In the genomic region with DNA sequence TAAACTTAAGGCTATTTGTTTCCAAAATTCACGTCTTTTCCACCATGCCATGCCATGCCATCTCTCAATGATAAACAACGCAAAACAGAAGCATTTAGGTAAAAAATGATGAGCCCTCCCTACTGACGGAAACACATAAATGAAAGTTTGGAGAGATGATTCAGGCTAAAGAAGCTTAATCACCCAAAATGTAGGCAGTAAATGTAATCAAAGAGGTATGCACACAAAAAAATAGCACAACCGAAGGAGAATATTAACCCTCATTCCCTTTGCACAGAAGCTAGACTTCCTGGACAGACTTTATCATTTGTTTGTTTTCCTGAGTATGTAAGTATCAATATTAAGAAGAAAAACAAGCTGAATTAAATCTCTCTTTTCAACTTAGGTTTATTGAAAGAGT, we compare ENCODE assay signal across 24 cellular contexts. TPM values are rescaled to one million over a fixed set of nuclear protein-coding genes. Genes with fewer than 3 reads are reported as not detected.
"Had no signal": no experiment of that assay in that cellular context is flagged by ENCODE, and none has a peak within 500 bp of the region (broad histone marks: within the 10 kb centered on the region; RNA-seq: fewer than 3 reads in every experiment).

No MANE protein-coding gene starts in this region.

- H3K36me3 ChIP-seq: heart right ventricle, left lung, ovary, prostate gland, thoracic aorta, vagina had no signal

- H3K27ac ChIP-seq: heart right ventricle, left lung, ovary, prostate gland, thoracic aorta, vagina had no signal

- ATAC-seq: activated naive CD8-positive, alpha-beta T cell treated with anti-CD3 and anti-CD28 coated beads, Interleukin-2, amount 50 U/mL, for 24 hours; heart right ventricle; left lung; naive thymus-derived CD8-positive, alpha-beta T cell; right cardiac atrium; stimulated activated memory B cell treated with anti-CD40 and anti-IgM and Interleukin-4, amounts not matched to agents 10 μg/mL and 1 μg/mL and 100 μg/mL, for 72 hours had no signal

- H3K27me3 ChIP-seq: heart right ventricle, left lung, ovary, vagina had no signal

- H3K4me3 ChIP-seq: heart right ventricle, left lung, lung, ovary, prostate gland, thoracic aorta, vagina had no signal

- H3K4me1 ChIP-seq: heart right ventricle, left lung, prostate gland, vagina had no signal

- FAIRE-seq: endometrium, kidney had no signal

- H3K9me3 ChIP-seq: heart right ventricle, left lung, ovary, prostate gland, thoracic aorta, vagina had no signal

- DNase-seq: activated CD4-positive, alpha-beta memory T cell treated with anti-CD3 and anti-CD28 coated beads for 36 hours; activated CD4-positive, alpha-beta T cell treated with anti-CD3 and anti-CD28 coated beads for 48 hours; activated CD4-positive, CD25-positive, alpha-beta regulatory T cell; activated naive CD4-positive, alpha-beta T cell treated with anti-CD3 and anti-CD28 coated beads, Interleukin-2, amount 10 ng/mL, durations not matched to agents 7 days and 5 days; activated naive CD8-positive, alpha-beta T cell treated with anti-CD3 and anti-CD28 coated beads, Interleukin-2, amount 50 U/mL, for 24 hours; activated T-cell treated with anti-CD3 and anti-CD28 coated beads, Interleukin-2, amount 50 U/mL, for 48 hours; anterior cingulate cortex; caudate nucleus; effector CD4-positive, alpha-beta T cell; heart right ventricle; kidney; left lung; naive thymus-derived CD8-positive, alpha-beta T cell; ovary; right cardiac atrium; stimulated activated CD4-positive, alpha-beta T cell treated with anti-CD3 and anti-CD28 coated beads, Interleukin-1b, Interleukin-23, amount 100 ng/mL, for 48 hours; T1000 had no signal

RNA-seq across cellular contexts. Expression of a gene that starts 28.8 kb away (rescaled TPM):
- total RNA-seq: naive thymus-derived CD8-positive, alpha-beta T cell; right cardiac atrium; skeletal muscle tissue; thoracic aorta; vagina had no signal
- polyA plus RNA-seq: heart right ventricle; naive thymus-derived CD8-positive, alpha-beta T cell; right cardiac atrium had no signal
